Comparison of ENCODE assay signal across 25 cellular contexts in the genomic region with DNA sequence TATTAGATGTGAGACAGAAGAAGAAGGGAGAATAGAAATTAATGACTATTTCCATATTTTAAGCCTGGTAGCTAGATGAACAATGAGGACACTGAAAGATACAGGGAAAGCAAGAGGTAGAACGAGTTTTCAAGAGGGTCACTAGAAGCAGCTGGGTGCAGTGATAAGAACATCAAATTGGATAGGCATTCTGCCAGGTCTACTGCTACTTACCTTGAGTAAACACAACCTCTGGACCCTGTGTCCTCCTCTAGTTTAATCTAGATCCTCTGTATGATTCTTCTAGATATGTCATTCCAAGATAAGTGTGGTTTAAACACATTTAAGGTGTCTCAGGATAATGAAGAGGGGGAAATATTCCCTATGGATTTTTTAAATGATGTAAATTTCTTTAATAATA. TPM values are rescaled to one million over a fixed set of nuclear protein-coding genes. Genes with fewer than 3 reads are reported as not detected.
"Had no signal": no experiment of that assay in that cellular context is flagged by ENCODE, and none has a peak within 500 bp of the region (broad histone marks: within the 10 kb centered on the region; RNA-seq: fewer than 3 reads in every experiment).

No MANE protein-coding gene starts in this region.

- H3K27me3 ChIP-seq: gastrocnemius medialis, right atrium auricular region, tibial nerve had no signal

- DNase-seq: activated CD4-positive, alpha-beta T cell treated with anti-CD3 and anti-CD28 coated beads for 1 hour; activated CD4-positive, alpha-beta T cell treated with anti-CD3 and anti-CD28 coated beads, Interleukin-2, amount 50 U/mL, for 1 hour; activated CD8-positive, alpha-beta T cell treated with anti-CD3 and anti-CD28 coated beads for 36 hours; activated gamma-delta T cell treated with Interleukin-2 at 50 U/mL for 16 hours; activated naive CD4-positive, alpha-beta T cell treated with anti-CD3 and anti-CD28 coated beads, Interleukin-2, amount 50 U/mL, for 16 hours; activated naive CD8-positive, alpha-beta T cell treated with anti-CD3 and anti-CD28 coated beads, Interleukin-2, amount 50 U/mL, for 24 hours; activated T-cell treated with anti-CD3 and anti-CD28 coated beads, Interleukin-2, amount 50 U/mL, for 4 hours; amygdala; caudate nucleus; cortex of kidney; effector memory CD8-positive, alpha-beta T cell; erythroblast; gastrocnemius medialis; glutamatergic neuron; left ventricle myocardium inferior; mesendoderm; stimulated activated CD4-positive, alpha-beta T cell treated with anti-CD3 and anti-CD28 coated beads, Interleukin-2, amount 100 ng/mL, for 48 hours; stimulated activated naive CD4-positive, alpha-beta T cell treated with Interleukin-2 at 50 U/mL for 16 hours had no signal

- H3K9me3 ChIP-seq: gastrocnemius medialis had no signal

- H3K36me3 ChIP-seq: gastrocnemius medialis, left ventricle myocardium inferior, right atrium auricular region, tibial nerve had no signal

- H3K4me1 ChIP-seq: gastrocnemius medialis, left ventricle myocardium inferior, right atrium auricular region, tibial nerve had no signal

- H3K4me3 ChIP-seq: gastrocnemius medialis, left ventricle myocardium inferior, lung, right atrium auricular region, tibial nerve had no signal

- ATAC-seq: activated CD8-positive, alpha-beta T cell treated with anti-CD3 and anti-CD28 coated beads for 36 hours; activated naive CD8-positive, alpha-beta T cell treated with anti-CD3 and anti-CD28 coated beads, Interleukin-2, amount 50 U/mL, for 24 hours; activated T-cell treated with anti-CD3 and anti-CD28 coated beads, Interleukin-2, amount 50 U/mL, for 4 hours; activated T-helper 17 cell treated with anti-CD3 and anti-CD28 coated beads, Interleukin-2, amount 50 U/mL, for 72 hours; effector memory CD8-positive, alpha-beta T cell; gastrocnemius medialis; natural killer cell treated with Interleukin-12 subunit alpha and Interleukin-12 subunit beta and Interleukin-15 and Interleukin-18, amount 100 ng/mL, for 72 hours; WTC11 had no signal

- H3K27ac ChIP-seq: gastrocnemius medialis, left ventricle myocardium inferior, right atrium auricular region, tibial nerve had no signal

- FAIRE-seq: islet of Langerhans had no signal

RNA-seq across cellular contexts. Expression of gene OTP, which starts 31.2 kb away (rescaled TPM):
- polyA plus RNA-seq: lung had no signal
